9 cellular contexts compared by ENCODE assay signal in genomic region chr14:100692859-100693558, GRCh38. TPM values are rescaled to one million over a fixed set of nuclear protein-coding genes. Genes with fewer than 3 reads are reported as not detected.
DNase-seq lines count a peak whose midpoint lies in the region; ATAC-seq, FAIRE-seq and TF ChIP-seq lines count a peak whose summit lies in the region.
"Had no signal": no experiment of that assay in that cellular context is flagged by ENCODE, and none has a peak within 500 bp of the region (broad histone marks: within the 10 kb centered on the region; RNA-seq: fewer than 3 reads in every experiment).

No MANE protein-coding gene starts in this region.

- no peak for TF ChIP-seq CTCF in fibroblast of villous mesenchyme (IDR thresholded peaks at IDR 0.05; ENCODE audit: insufficient read depth, low read depth, low read length)

- DNase-seq in NCI-H1417 (lab: John Stamatoyannopoulos, UW) (peak; percentile 82 to 89 (median 88)), NCI-H1417 treated with DMSO at 0.1 percent for 48 hours (lab: John Stamatoyannopoulos, UW) (no peak), SHP77 (lab: John Stamatoyannopoulos, UW) (peak; percentile 92 to 94), fibroblast of villous mesenchyme (ENCODE audit: low read depth) (peak; percentile 83), urothelium cell line (ENCODE audit: low spot score) (peak; percentile 87), GOT3 (lab: John Stamatoyannopoulos, UW) (no peak), epidermal melanocyte (ENCODE audit: insufficient read length, low spot score) (no peak)

- no peak overlapping the region for H3K4me3 ChIP-seq in fibroblast of villous mesenchyme (ENCODE audit: low read depth, low read length)

- ATAC-seq in HG02840 (IDR thresholded peaks at IDR 0.05; ENCODE audit: low FRiP score, unreplicated experiment), result no peak

- no peak for FAIRE-seq in urothelium cell line (lab: Jason Lieb, UNC)
- FAIRE-seq: A204.1 had no signal

RNA-seq across cellular contexts. Expression of gene DLK1, which starts 33.7 kb away (rescaled TPM):
- total RNA-seq in fibroblast of villous mesenchyme, result not detected in 2 replicates

Comparison
In these comparisons a context has a peak if more than half of its experiments do, and no peak if none do; other contexts are left out.
1. DNase-seq: peak in NCI-H1417 (3 of 3), SHP77 (2 of 2), fibroblast of villous mesenchyme (single experiment) and urothelium cell line (single experiment); none in NCI-H1417 treated with DMSO at 0.1 percent for 48 hours (single experiment), GOT3 (single experiment) and epidermal melanocyte (single experiment).